1 cellular context compared by ENCODE assay signal in genomic region chr6:111804627-111805235, GRCh38.
TF ChIP-seq lines count a peak whose summit lies in the region.

No MANE protein-coding gene starts in this region.

TF ChIP-seq in K562, 482 proteins besides CTCF, POLR2A, EP300 and RAD21 (continued from another document and continues in another):
- TF ChIP-seq ZNF592 (IDR thresholded peaks at IDR 0.05) (no peak), TOE1 (IDR thresholded peaks at IDR 0.05; ENCODE audit: borderline replicate concordance) (peak; percentile 56; the same call in 1 of the 2 replicates), TOE1 (CRISPR knock-in tag; IDR thresholded peaks at IDR 0.05; ENCODE audit: borderline replicate concordance, low read depth) (no peak), ADNP (tag; IDR thresholded peaks at IDR 0.05) (peak; percentile 50; the same call in 1 of the 2 replicates), MAFG (tag; conservative IDR thresholded peaks at IDR 0.05) (peak; percentile 98), GABPB2 (CRISPR knock-in tag; conservative IDR thresholded peaks at IDR 0.05) (no peak), ARID1B (IDR thresholded peaks at IDR 0.05) (peak; percentile 96), ZNF586 (CRISPR knock-in tag; conservative IDR thresholded peaks at IDR 0.05) (no peak), FOXA3 (CRISPR knock-in tag; conservative IDR thresholded peaks at IDR 0.05 in 1 of 2, IDR thresholded peaks at IDR 0.05 in 1 of 2) (peak in 1 of 2 experiments; percentile 26; a peak in 1 of 4 replicates), MAZ (CRISPR knock-in tag; conservative IDR thresholded peaks at IDR 0.05 in 1 of 2, IDR thresholded peaks at IDR 0.05 in 1 of 2) (peak in 1 of 2 experiments; percentile 45; a peak in 1 of 4 replicates), BRF1 (IDR thresholded peaks at IDR 0.05; ENCODE audit: borderline replicate concordance, extremely low read depth, insufficient read length) (no peak), ZNF766 (CRISPR knock-in tag; conservative IDR thresholded peaks at IDR 0.05) (peak; percentile 67; the same call in 1 of the 2 replicates), BRD9 (IDR thresholded peaks at IDR 0.05; ENCODE audit: low read depth, partially characterized antibody) (no peak), HIVEP1 (CRISPR knock-in tag; IDR thresholded peaks at IDR 0.05) (no peak), TGIF2 (CRISPR knock-in tag; IDR thresholded peaks at IDR 0.05) (no peak), MTF1 (CRISPR knock-in tag; IDR thresholded peaks at IDR 0.05; ENCODE audit: borderline replicate concordance) (no peak), IRF1 (CRISPR knock-in tag; IDR thresholded peaks at IDR 0.05; ENCODE audit: borderline replicate concordance) (no peak), ZNF133 (CRISPR knock-in tag; IDR thresholded peaks at IDR 0.05) (no peak), PKNOX1 (IDR thresholded peaks at IDR 0.05) (no peak), PTRF (tag; IDR thresholded peaks at IDR 0.05) (no peak), ZNF3 (CRISPR knock-in tag; IDR thresholded peaks at IDR 0.05) (no peak), ARID4B (CRISPR knock-in tag; IDR thresholded peaks at IDR 0.05) (no peak), ZNF282 (CRISPR knock-in tag; IDR thresholded peaks at IDR 0.05) (no peak), MYC (IDR thresholded peaks at IDR 0.05; ENCODE audit: low read depth, low read length) (no peak), MYC (CRISPR knock-in tag; IDR thresholded peaks at IDR 0.05; ENCODE audit: borderline replicate concordance, low read depth) (no peak), BRF2 (IDR thresholded peaks at IDR 0.05; ENCODE audit: borderline replicate concordance, insufficient read depth, insufficient read length) (no peak), THRB (CRISPR knock-in tag; conservative IDR thresholded peaks at IDR 0.05) (no peak), GTF3C2 (IDR thresholded peaks at IDR 0.05; ENCODE audit: borderline replicate concordance, extremely low read depth, insufficient read length) (no peak), ZNF324 (CRISPR knock-in tag; IDR thresholded peaks at IDR 0.05) (no peak), ZNF518B (CRISPR knock-in tag; IDR thresholded peaks at IDR 0.05) (no peak), NFYB (IDR thresholded peaks at IDR 0.05; ENCODE audit: extremely low read depth, insufficient read length) (no peak), TEAD2 (tag; IDR thresholded peaks at IDR 0.05) (no peak), SIN3B (IDR thresholded peaks at IDR 0.05; ENCODE audit: low read depth) (no peak), FOXO4 (CRISPR knock-in tag; IDR thresholded peaks at IDR 0.05) (no peak), HNRNPUL1 (IDR thresholded peaks at IDR 0.05; ENCODE audit: low read length) (no peak), SAFB2 (IDR thresholded peaks at IDR 0.05; ENCODE audit: borderline replicate concordance, low read depth, low read length, severe bottlenecking) (no peak), ZBTB43 (CRISPR knock-in tag; IDR thresholded peaks at IDR 0.05) (no peak)
